In the genomic region with DNA sequence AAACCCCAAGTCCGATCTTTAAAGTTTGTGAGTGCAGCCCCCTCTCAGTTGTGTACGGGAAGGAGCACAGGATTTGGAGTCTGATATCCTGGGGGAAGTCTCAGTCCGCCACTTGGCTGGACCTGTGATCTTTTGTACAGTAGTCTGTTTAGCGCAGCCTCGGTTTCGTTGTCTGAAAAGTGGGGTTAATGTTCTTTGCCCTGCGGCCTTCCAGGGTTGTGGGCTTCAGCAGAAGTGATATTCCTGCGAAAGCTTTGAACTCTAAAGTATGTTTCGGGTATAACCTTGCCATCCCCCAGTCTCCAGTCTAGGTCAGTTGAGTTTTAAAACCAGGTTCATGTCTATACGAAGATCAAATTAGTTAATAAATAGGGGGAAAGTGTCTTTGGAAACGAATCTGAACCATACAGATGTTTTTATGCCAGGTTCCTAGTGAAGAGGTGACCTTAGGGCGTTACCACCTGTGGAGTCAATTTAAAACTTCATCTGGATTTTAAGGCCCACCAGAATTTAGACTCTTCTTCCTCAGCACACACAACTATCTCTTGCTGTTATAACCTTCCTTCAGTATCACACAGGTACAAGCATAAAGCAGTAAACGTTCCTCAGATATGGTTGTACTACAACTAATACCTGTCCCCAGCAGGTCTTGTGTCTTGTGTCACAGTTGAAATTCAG, we compare ENCODE assay signal across 8 cellular contexts. TPM values are rescaled to one million over a fixed set of nuclear protein-coding genes. Genes with fewer than 3 reads are reported as not detected.
DNase-seq lines count a peak whose midpoint lies in the region; ATAC-seq and TF ChIP-seq lines count a peak whose summit lies in the region.

No MANE protein-coding gene starts in this region.

- H2AFZ ChIP-seq in MM.1S (ENCODE audit: low read length), result peak overlapping the region; percentile 94

- no peak for DNase-seq in activated CD4-positive, alpha-beta T cell treated with anti-CD3 and anti-CD28 coated beads, Interleukin-2, amount 10 ng/mL, durations not matched to agents 7 days and 5 days
- no peak for DNase-seq in activated CD4-positive, alpha-beta T cell treated with anti-CD3 and anti-CD28 coated beads for 48 hours
- DNase-seq in MM.1S (no peak), endodermal cell (no peak), nephron progenitor cell (no peak), iPS-NIHi11 (ENCODE audit: low spot score) (no peak)

- H3K36me3 ChIP-seq in MM.1S (replicated peaks; ENCODE audit: insufficient read depth, low read length) (no peaks in the 10 kb centered on the region), endodermal cell (ENCODE audit: control insufficient read depth, insufficient read depth, low read length) (no peaks in the 10 kb centered on the region)

- H3K79me2 ChIP-seq in MM.1S (ENCODE audit: low read length), result peaks cover 58% of the 10 kb centered on the region

- H3K27ac ChIP-seq in MM.1S (ENCODE audit: low read length) (peak overlapping the region; percentile 91; the same call in 1 of the 2 replicates), endodermal cell (ENCODE audit: low read depth, low read length) (peak overlapping the region; percentile 21)

- H3F3A ChIP-seq in MM.1S (ENCODE audit: insufficient read depth, low read length), result peaks cover 23% of the 10 kb centered on the region; the same call in 1 of the 2 replicates

- H3K9me2 ChIP-seq in MM.1S (replicated peaks; ENCODE audit: insufficient read depth, low read length), result no peaks in the 10 kb centered on the region

- POLR2A ChIA-PET in activated CD4-positive, alpha-beta T cell treated with anti-CD3 and anti-CD28 coated beads, Interleukin-2, amount 10 ng/mL, durations not matched to agents 7 days and 5 days (lab: Charles Lee), result interaction anchor here (0.6 to 0.7 kb wide), 2 partner anchors 138 to 884 kb away, joined by 4 read pairs; no protein-coding TSS in a partner anchor

- peak overlapping the region; percentile 89 for H3K4me3 Mint-ChIP-seq in activated CD4-positive, alpha-beta T cell treated with anti-CD3 and anti-CD28 coated beads, Interleukin-2, amount 10 ng/mL, durations not matched to agents 7 days and 5 days
- H3K4me3 Mint-ChIP-seq in endodermal cell, result peak overlapping the region; percentile 89
- H3K4me3 Mint-ChIP-seq in nephron progenitor cell, result peak overlapping the region; percentile 94

- H3K27me3 ChIP-seq in MM.1S (replicated peaks; ENCODE audit: insufficient read depth, low read length) (no peaks in the 10 kb centered on the region), endodermal cell (ENCODE audit: control insufficient read depth, insufficient read depth, low read length, poor library complexity, severe bottlenecking) (no peaks in the 10 kb centered on the region)

- 0 out of 2 replicates have a peak, but pooled peaks cover 8% of the 10 kb centered on the region for H4K20me1 ChIP-seq in MM.1S (ENCODE audit: insufficient read depth, low read length)

- 26 to 29% methylated on average over 10 to 13 of the region's 13 CpGs for WGBS in endodermal cell (ENCODE audit: insufficient coverage in 1 of 2, insufficient read length in 1 of 2), 2 experiments

- H3K4me2 ChIP-seq in MM.1S (ENCODE audit: low read depth, low read length), result peak overlapping the region; percentile 85

- no peaks in the 10 kb centered on the region for H3K27me3 Mint-ChIP-seq in activated CD4-positive, alpha-beta T cell treated with anti-CD3 and anti-CD28 coated beads, Interleukin-2, amount 10 ng/mL, durations not matched to agents 7 days and 5 days
- H3K27me3 Mint-ChIP-seq in endodermal cell (ENCODE audit: insufficient read depth) (no peaks in the 10 kb centered on the region), nephron progenitor cell (ENCODE audit: low read depth, poor library complexity) (peaks cover 4% of the 10 kb centered on the region)

- no peaks in the 10 kb centered on the region for H3K9me3 ChIP-seq in MM.1S (replicated peaks; ENCODE audit: insufficient read depth, low read length)
- H3K9me3 ChIP-seq in endodermal cell (ENCODE audit: control insufficient read depth, low read length), result peaks cover 20% of the 10 kb centered on the region

- H3K36me3 Mint-ChIP-seq in activated CD4-positive, alpha-beta T cell treated with anti-CD3 and anti-CD28 coated beads, Interleukin-2, amount 10 ng/mL, durations not matched to agents 7 days and 5 days (ENCODE audit: low read depth), result peaks cover 32% of the 10 kb centered on the region
- H3K36me3 Mint-ChIP-seq in endodermal cell (ENCODE audit: low read depth) (peaks cover 4% of the 10 kb centered on the region), nephron progenitor cell (ENCODE audit: low read depth) (peaks cover 16% of the 10 kb centered on the region)

- H3K4me1 ChIP-seq in MM.1S (ENCODE audit: low read length) (peaks cover 19% of the 10 kb centered on the region), endodermal cell (ENCODE audit: control insufficient read depth, insufficient read depth, low read length) (no peaks in the 10 kb centered on the region)

- H3K4me3 ChIP-seq in MM.1S (ENCODE audit: low read length), result peak overlapping the region; percentile 81
- H3K4me3 ChIP-seq in endodermal cell (ENCODE audit: low read length), result peak overlapping the region; percentile 99

- H3K4me1 Mint-ChIP-seq in activated CD4-positive, alpha-beta T cell treated with anti-CD3 and anti-CD28 coated beads, Interleukin-2, amount 10 ng/mL, durations not matched to agents 7 days and 5 days, result peaks cover 55% of the 10 kb centered on the region
- H3K4me1 Mint-ChIP-seq in endodermal cell, result peaks cover 14% of the 10 kb centered on the region
- H3K4me1 Mint-ChIP-seq in nephron progenitor cell, result peaks cover 26% of the 10 kb centered on the region

- CTCF ChIA-PET in activated CD4-positive, alpha-beta T cell treated with anti-CD3 and anti-CD28 coated beads, Interleukin-2, amount 10 ng/mL, durations not matched to agents 7 days and 5 days (lab: Charles Lee), result no interaction called here

- ATAC-seq in HG03139 (IDR thresholded peaks at IDR 0.05; ENCODE audit: unreplicated experiment) (no peak), HG03354 (IDR thresholded peaks at IDR 0.05; ENCODE audit: poor library complexity, severe bottlenecking, unreplicated experiment) (no peak)

- peak overlapping the region; percentile 92 for H3K9ac ChIP-seq in MM.1S (ENCODE audit: low read length)
- H3K9ac ChIP-seq in endodermal cell (ENCODE audit: extremely low read depth, low read length, poor library complexity, severe bottlenecking), result peak overlapping the region; percentile 85

- TF ChIP-seq CTCF in MM.1S (IDR thresholded peaks at IDR 0.05; ENCODE audit: low read length) (no peak), endodermal cell (conservative IDR thresholded peaks at IDR 0.05) (no peak), nephron progenitor cell (IDR thresholded peaks at IDR 0.05) (no peak)

- peak overlapping the region; percentile 96 for H3K27ac Mint-ChIP-seq in activated CD4-positive, alpha-beta T cell treated with anti-CD3 and anti-CD28 coated beads, Interleukin-2, amount 10 ng/mL, durations not matched to agents 7 days and 5 days
- H3K27ac Mint-ChIP-seq in endodermal cell (peak overlapping the region; percentile 91), nephron progenitor cell (peak overlapping the region; percentile 61)

- H3K9me3 Mint-ChIP-seq in activated CD4-positive, alpha-beta T cell treated with anti-CD3 and anti-CD28 coated beads, Interleukin-2, amount 10 ng/mL, durations not matched to agents 7 days and 5 days, result peaks cover 2% of the 10 kb centered on the region
- peaks cover 26% of the 10 kb centered on the region for H3K9me3 Mint-ChIP-seq in endodermal cell
- peaks cover 30% of the 10 kb centered on the region for H3K9me3 Mint-ChIP-seq in nephron progenitor cell

RNA-seq across cellular contexts. Expression of gene R3HCC1L, which starts 0.9 kb away (rescaled TPM):
- total RNA-seq in activated CD4-positive, alpha-beta T cell treated with anti-CD3 and anti-CD28 coated beads, Interleukin-2, amount 10 ng/mL, durations not matched to agents 7 days and 5 days, result 10 to 100 TPM; 18.0 to 18.7 TPM
- 10 to 100 TPM; 16.1 to 18.1 TPM for total RNA-seq in endodermal cell
- polyA plus RNA-seq in endodermal cell (2013, experiment 1 of 2), result 16.1 TPM
- 16.3 TPM for polyA plus RNA-seq in endodermal cell (2013, experiment 2 of 2)
